In the genomic region with DNA sequence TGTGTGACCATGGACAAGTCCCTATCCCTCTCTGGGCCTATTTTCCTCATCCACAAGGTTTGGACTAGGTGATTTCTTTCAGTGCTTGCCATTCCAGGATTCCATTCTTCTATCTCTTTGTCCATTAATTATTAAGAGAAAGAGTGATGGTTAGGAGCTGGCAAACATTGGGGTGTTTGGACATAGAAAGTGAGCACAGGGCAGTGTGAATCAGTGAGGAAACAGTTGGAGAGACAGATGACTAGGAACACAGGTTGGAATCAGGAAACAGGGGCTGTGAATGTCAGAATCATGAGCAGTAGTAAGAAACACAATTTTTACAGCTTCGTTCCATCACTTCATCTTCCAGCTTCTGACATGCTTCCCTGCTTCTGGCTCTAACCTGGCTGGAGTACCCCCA, we compare ENCODE assay signal across 27 cellular contexts.
"Had no signal": no experiment of that assay in that cellular context is flagged by ENCODE, and none has a peak within 500 bp of the region (broad histone marks: within the 10 kb centered on the region; RNA-seq: fewer than 3 reads in every experiment).

No MANE protein-coding gene starts in this region.

- H3K27ac ChIP-seq: stomach, suprapubic skin, testis, thoracic aorta, thyroid gland, tibial artery, tibial nerve, transverse colon, upper lobe of left lung, upper lobe of right lung, uterus, vagina had no signal

- H3K4me1 ChIP-seq: stomach, suprapubic skin, testis, thyroid gland, tibial artery, tibial nerve, transverse colon, upper lobe of left lung, upper lobe of right lung, uterus, vagina had no signal

- H3K4me3 ChIP-seq: stomach, suprapubic skin, testis, thoracic aorta, thyroid gland, tibial artery, tibial nerve, transverse colon, upper lobe of left lung, upper lobe of right lung, uterus, vagina had no signal

- H3K27me3 ChIP-seq: stomach, suprapubic skin, testis, thyroid gland, tibial artery, tibial nerve, transverse colon, upper lobe of left lung, upper lobe of right lung, uterus, vagina had no signal

- H3K36me3 ChIP-seq: stomach, suprapubic skin, thoracic aorta, thyroid gland, tibial artery, tibial nerve, transverse colon, upper lobe of left lung, upper lobe of right lung, uterus, vagina had no signal

- FAIRE-seq: urothelium cell line had no signal

- DNase-seq: stimulated activated CD4-positive, alpha-beta T cell treated with anti-CD3 and anti-CD28 coated beads, Interleukin-2, amount 100 ng/mL, for 48 hours; stimulated activated CD4-positive, alpha-beta T cell treated with anti-CD3 and anti-CD28 coated beads, Interleukin-4, amount 100 ng/mL, for 1 hour; stimulated activated CD4-positive, alpha-beta T cell treated with anti-CD3 and anti-CD28 coated beads, Interleukin-4, amount 100 ng/mL, for 24 hours; stimulated activated CD4-positive, alpha-beta T cell treated with anti-CD3 and anti-CD28 coated beads, Interleukin-4, amount 100 ng/mL, for 4 hours; stimulated activated CD8-positive, alpha-beta memory T cell treated with anti-CD3 and anti-CD28 coated beads, Interleukin-4, amount 100 ng/mL, for 48 hours; stimulated activated naive B cell treated with anti-CD40 and anti-IgM and Interleukin-4, amounts not matched to agents 10 μg/mL and 1 μg/mL and 100 μg/mL, for 72 hours; stimulated activated naive CD4-positive, alpha-beta T cell; stimulated activated naive CD4-positive, alpha-beta T cell treated with Interleukin-2 at 50 U/mL for 16 hours; stimulated activated naive CD8-positive, alpha-beta T cell treated with anti-CD3 and anti-CD28 coated beads, Interleukin-15, amount 100 ng/mL, for 72 hours; stimulated activated naive CD8-positive, alpha-beta T cell treated with anti-CD3 and anti-CD28 coated beads, Interleukin-15, Interleukin-2, amounts not matched to agents 100 U/mL and 50 U/mL, for 24 hours; stomach; substantia nigra; testis; thyroid gland; tibial artery; transverse colon; trophoblast cell; upper lobe of left lung; upper lobe of right lung; uterus had no signal

- H3K9me3 ChIP-seq: stomach, suprapubic skin, testis, thoracic aorta, thyroid gland, tibial artery, tibial nerve, transverse colon, upper lobe of left lung, upper lobe of right lung, uterus, vagina had no signal

- ATAC-seq: stimulated activated effector memory CD8-positive, alpha-beta T cell treated with anti-CD3 and anti-CD28 coated beads, Interleukin-12 subunit alpha, Interleukin-12 subunit beta, amount 100 ng/mL, for 72 hours; stimulated activated memory B cell treated with anti-CD40 and anti-IgM and Interleukin-4, amounts not matched to agents 10 μg/mL and 1 μg/mL and 100 μg/mL, for 72 hours; stimulated activated naive B cell treated with anti-CD40 and anti-IgM and Interleukin-4, amounts not matched to agents 10 μg/mL and 1 μg/mL and 100 μg/mL, for 72 hours; stimulated activated naive CD8-positive, alpha-beta T cell treated with anti-CD3 and anti-CD28 coated beads, Interleukin-15, amount 100 ng/mL, for 72 hours; stimulated activated naive CD8-positive, alpha-beta T cell treated with anti-CD3 and anti-CD28 coated beads, Interleukin-15, Interleukin-2, amounts not matched to agents 100 U/mL and 50 U/mL, for 24 hours; upper lobe of right lung had no signal
